ENCODE assay signal across 8 cellular contexts in the genomic region with DNA sequence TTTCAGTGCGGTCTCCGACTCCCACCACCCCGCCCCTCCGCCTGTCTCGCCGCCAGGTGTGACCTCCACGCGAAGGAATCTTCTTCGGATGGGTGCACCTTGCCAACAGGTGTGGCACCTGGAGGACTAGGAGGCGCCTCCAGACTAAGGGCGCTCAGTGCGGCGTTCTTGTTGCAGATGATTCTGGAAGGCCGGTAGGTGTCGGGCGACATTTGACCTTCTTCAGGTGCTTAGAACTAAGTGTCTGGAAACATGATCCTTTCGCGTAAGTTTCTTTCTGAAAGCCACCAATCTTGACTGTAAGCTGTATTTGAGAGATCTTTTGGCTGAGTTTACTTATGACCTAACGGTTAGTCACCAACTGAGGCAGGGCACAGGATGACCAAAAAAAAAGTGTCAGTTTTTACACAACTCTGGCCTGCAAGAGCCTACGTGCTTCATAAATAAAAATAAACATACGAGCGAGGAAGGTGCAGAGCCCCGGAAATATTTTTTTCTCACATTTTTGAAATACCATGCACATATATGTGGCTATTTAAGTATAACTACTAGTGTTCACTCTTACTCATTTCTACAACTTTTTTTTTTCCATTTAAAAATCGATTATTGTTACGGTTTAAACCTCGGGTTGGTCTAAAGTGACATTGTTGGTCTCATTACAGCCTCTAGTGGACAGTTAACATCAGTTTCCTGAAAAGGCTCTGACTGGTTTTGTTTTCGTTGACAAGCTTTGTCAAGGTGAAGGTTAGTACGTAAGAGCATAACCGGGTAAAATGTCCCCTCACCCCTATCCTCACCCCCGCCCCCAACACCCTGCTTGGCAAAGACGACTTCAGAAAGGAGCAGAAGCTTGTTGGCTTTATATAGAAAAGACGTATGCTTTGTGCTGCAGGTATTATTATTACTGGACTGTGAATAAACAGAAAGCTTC. TPM values are rescaled to one million over a fixed set of nuclear protein-coding genes. Genes with fewer than 3 reads are reported as not detected.
DNase-seq lines count a peak whose midpoint lies in the region; ATAC-seq, FAIRE-seq and TF ChIP-seq lines count a peak whose summit lies in the region.

No MANE protein-coding gene starts in this region.

- H3K4me1 Mint-ChIP-seq in T-helper 2 cell treated with Interferon-gamma antibody and Interleukin-4, amounts not matched to agents 5 μg/mL and 100 μg/mL, for 36 hours (ENCODE audit: low read depth), result peaks cover 52% of the 10 kb centered on the region

- H3K4me3 ChIP-seq in GM12878, result peak overlapping the region; percentile 74
- H3K4me3 ChIP-seq in iPS-11a (ENCODE audit: low read depth, low read length), result peak overlapping the region; percentile 67
- H3K4me3 ChIP-seq in skeletal muscle cell (ENCODE audit: low read depth, low read length), result peak overlapping the region; percentile 87

- SMC1A ChIA-PET in GM12878 (lab: Charles Lee; ENCODE audit: uncharacterized antibody, unreplicated experiment), result interaction anchor here (0.5 to 5.4 kb wide), 75 partner anchors 9 to 557 kb away, joined by 3 to 111 read pairs (median 5); no protein-coding TSS in a partner anchor

- peak overlapping the region; percentile 97 for H3K27ac Mint-ChIP-seq in T-helper 2 cell treated with Interferon-gamma antibody and Interleukin-4, amounts not matched to agents 5 μg/mL and 100 μg/mL, for 36 hours

- peak overlapping the region; percentile 80 for H3K9ac ChIP-seq in GM12878 (ENCODE audit: control insufficient read depth, insufficient read depth, low read length)

- no peaks in the 10 kb centered on the region for H3K27me3 Mint-ChIP-seq in T-helper 2 cell treated with Interferon-gamma antibody and Interleukin-4, amounts not matched to agents 5 μg/mL and 100 μg/mL, for 36 hours (ENCODE audit: low read depth)

- peak; percentile 88 for TF ChIP-seq RAD21 in GM12878 (IDR thresholded peaks at IDR 0.05; ENCODE audit: insufficient read depth, low read depth, low read length)

- RAD21 ChIA-PET in GM12878 (lab: Charles Lee; ENCODE audit: unreplicated experiment), result interaction anchor here (0.5 to 5.0 kb wide), 84 partner anchors 8 to 1251 kb away, joined by 3 to 110 read pairs (median 5); no protein-coding TSS in a partner anchor

- H3K4me1 ChIP-seq in GM12878 (ENCODE audit: control insufficient read depth, insufficient read depth, low read length), result peaks cover 8% of the 10 kb centered on the region; the same call in 1 of the 2 replicates

- FAIRE-seq in GM12878 (lab: Jason Lieb, UNC), result peak; percentile 91

- TF ChIP-seq CTCF in GM12878 (IDR thresholded peaks at IDR 0.05 in 2 of 3, conservative IDR thresholded peaks at IDR 0.05 in 1 of 3; ENCODE audit: control insufficient read depth in 2 of 3, extremely low read depth in 1 of 3, insufficient read depth in 1 of 3, low read depth in 3 of 3, low read length in 3 of 3), result peak; percentile 88 to 89 (median 89)

- WGBS in GM12878 (ENCODE audit: insufficient coverage, insufficient replicate concordance, low lambda C conversion rate, missing lambda C conversion rate), result 2% methylated on average over 32 of the region's 32 CpGs

- H4K20me1 ChIP-seq in GM12878 (ENCODE audit: control insufficient read depth, insufficient read depth), result no peaks in the 10 kb centered on the region

- no peaks in the 10 kb centered on the region for H3K9me3 ChIP-seq in GM12878 (replicated peaks; ENCODE audit: control insufficient read depth, insufficient read depth, low read length)

- peaks cover 19% of the 10 kb centered on the region for H3K79me2 ChIP-seq in GM12878 (ENCODE audit: control insufficient read depth, insufficient read depth, low read length)

- peaks cover 24% of the 10 kb centered on the region for H3K36me3 Mint-ChIP-seq in T-helper 2 cell treated with Interferon-gamma antibody and Interleukin-4, amounts not matched to agents 5 μg/mL and 100 μg/mL, for 36 hours (ENCODE audit: low read depth)

- no peaks in the 10 kb centered on the region for H3K27me3 ChIP-seq in GM12878 (replicated peaks in 1 of 2; ENCODE audit: control insufficient read depth in 2 of 2, insufficient read depth in 2 of 2, low read length in 1 of 2)

- H3K4me3 Mint-ChIP-seq in T-helper 2 cell treated with Interferon-gamma antibody and Interleukin-4, amounts not matched to agents 5 μg/mL and 100 μg/mL, for 36 hours, result peak overlapping the region; percentile 93

- H3K9me3 Mint-ChIP-seq in T-helper 2 cell treated with Interferon-gamma antibody and Interleukin-4, amounts not matched to agents 5 μg/mL and 100 μg/mL, for 36 hours, result no peaks in the 10 kb centered on the region

- TSS peak; percentile 67 for BruUV-seq in GM12878 (replicated peaks; lab: Mats Ljungman, UMichigan)

- peak overlapping the region; percentile 64 for H3K27ac ChIP-seq in GM12878 (ENCODE audit: control insufficient read depth, insufficient read depth)

- H3K36me3 ChIP-seq in GM12878 (ENCODE audit: control insufficient read depth in 2 of 2, insufficient read depth in 2 of 2, low read length in 1 of 2), result no peaks in the 10 kb centered on the region

- TF ChIP-seq POLR2A in GM12878 (IDR thresholded peaks at IDR 0.05; ENCODE audit: low read depth, low read length), result no peak

- POLR2A ChIA-PET in GM12878 (lab: Charles Lee), result interaction anchor here (0.6 to 1.9 kb wide), 15 partner anchors 15 to 443 kb away, joined by 3 to 5 read pairs (median 3); no protein-coding TSS in a partner anchor

- 0 out of 4 replicates have a peak, but pooled peaks of 1 of the 2 experiments have one; percentile 46 for TF ChIP-seq EP300 in GM12878 (IDR thresholded peaks at IDR 0.05; ENCODE audit: borderline replicate concordance in 1 of 2, control insufficient read depth in 1 of 2, low read depth in 2 of 2, low read length in 2 of 2)

- peak; percentile 40 for ATAC-seq in GM21717 (IDR thresholded peaks at IDR 0.05; ENCODE audit: unreplicated experiment)
- ATAC-seq in GM12878, result peak; percentile 39
- ATAC-seq in GM21825 (IDR thresholded peaks at IDR 0.05; ENCODE audit: unreplicated experiment), result no peak

- DNase-seq in G401 (ENCODE audit: low spot score) (peak; percentile 87), LoVo (ENCODE audit: low spot score) (peak; percentile 76), GM12878 (ENCODE audit: low read depth, low spot score) (no peak), skeletal muscle cell (ENCODE audit: low read depth) (peak; percentile 83)
- peak; percentile 51 for DNase-seq in T-helper 2 cell treated with Interferon-gamma antibody and Interleukin-4, amounts not matched to agents 5 μg/mL and 100 μg/mL, for 36 hours (ENCODE audit: low spot score)

- peak overlapping the region; percentile 98 for H3K4me2 ChIP-seq in GM12878 (ENCODE audit: control insufficient read depth, insufficient read depth)

- CTCF ChIA-PET in GM12878 (lab: Yijun Ruan, JAX), result interaction anchor here (0.5 to 9.1 kb wide), 99 partner anchors 8 to 557 kb away, joined by 3 to 174 read pairs (median 5); partner anchors contain the start of gene GMPR

- intact Hi-C loops in GM12878 (cut with micrococcal nuclease; ENCODE audit: unreplicated experiment), result loop anchor here (1.0 to 10.0 kb wide), 9 partner anchors 51 to 458 kb away; no protein-coding TSS in a partner anchor

- in situ Hi-C loops in G401 (cut with HindIII; ENCODE audit: low sequenced_read_pairs) (no loop called here), GM12878 (cut with MboI) (loop anchor here (5.0 to 10.0 kb wide), 2 partner anchors 251 to 348 kb away; no protein-coding TSS in a partner anchor)

- peak overlapping the region; percentile 61 for H2AFZ ChIP-seq in GM12878 (ENCODE audit: control insufficient read depth, low read depth, low read length)

TF ChIP-seq in GM12878, 131 proteins besides CTCF, POLR2A, EP300 and RAD21 (continues in another document):
- TF ChIP-seq RFX5 (IDR thresholded peaks at IDR 0.05; ENCODE audit: low read depth, low read length), result no peak
- TF ChIP-seq MXI1 (IDR thresholded peaks at IDR 0.05; ENCODE audit: low read depth, low read length), result peak; percentile 83; the same call in 1 of the 2 replicates
- TF ChIP-seq NKRF (conservative IDR thresholded peaks at IDR 0.05), result no peak; the same call in 1 of the 2 replicates
- TF ChIP-seq NR2C2 (IDR thresholded peaks at IDR 0.05; ENCODE audit: borderline replicate concordance, control insufficient read depth, insufficient read length, low read depth), result no peak
- TF ChIP-seq PAX8 (IDR thresholded peaks at IDR 0.05), result no peak
- TF ChIP-seq MEF2B (IDR thresholded peaks at IDR 0.05; ENCODE audit: partially characterized antibody, poor library complexity, severe bottlenecking), result no peak

RNA-seq across cellular contexts. Expression of gene ATXN1, which starts 1.6 kb away (rescaled TPM):
- under 0.01 TPM in 2 replicates for total RNA-seq in G401 (2014; rRNA removed; shearing (Covaris generic))
- total RNA-seq in GM12878 (2013; cell fraction: nucleolus; rRNA removed), result 540 and 542 TPM in 2 replicates
- total RNA-seq in GM12878 (2014; rRNA removed), result 36.5 and 38.5 TPM in 2 replicates
- 22.8 and 23.3 TPM in 2 replicates for total RNA-seq in GM12878 (2014; rRNA removed; fragmentation: Illumina TruSeq; extraction: Trizol)
- 46.3 and 51.2 TPM in 2 replicates for total RNA-seq in GM12878 (2021)
- 16.7 TPM for polyA plus RNA-seq in GM12878 (2011; ENCODE audit: low read depth)
- 50.7 and 55.4 TPM in 2 replicates for polyA plus RNA-seq in GM12878 (2011; rRNA removed)
- polyA plus RNA-seq in GM12878 (2011; cell fraction: cytosol; rRNA removed), result 40.5 and 61.2 TPM in 2 replicates
- 98.3 and 141 TPM in 2 replicates for polyA plus RNA-seq in GM12878 (2011; cell fraction: nucleus; rRNA removed)
- 14.8 and 21.3 TPM in 2 replicates for polyA plus RNA-seq in GM12878 (2012)
- polyA plus RNA-seq in GM12878 (2014; fragmentation: Illumina TruSeq; extraction: Trizol), result 15.6 and 20.6 TPM in 2 replicates
- 10 to 100 TPM; 12.2 to 13.7 TPM for polyA plus RNA-seq in GM12878 (2014; fragmentation: Nextera tagmentation; extraction: Ambion mirVana)
- 18.2 and 20.4 TPM in 2 replicates for polyA plus RNA-seq in GM12878 (2014; rRNA removed)
- 10 to 100 TPM; 17.9 to 23.7 TPM for polyA plus RNA-seq in GM12878 (2016; fragmentation: Nextera tagmentation; extraction: Ambion mirVana)
- 125 and 130 TPM in 2 replicates for polyA minus RNA-seq in GM12878 (2011; rRNA and poly(A)+ RNA removed)
- polyA minus RNA-seq in GM12878 (2011; cell fraction: cytosol; rRNA and poly(A)+ RNA removed), result 52.1 and 57.6 TPM in 2 replicates
- polyA minus RNA-seq in GM12878 (2011; cell fraction: nucleus; rRNA and poly(A)+ RNA removed), result 137 and 248 TPM in 2 replicates

Comparison
In these comparisons a context has a peak if more than half of its experiments do, and no peak if none do; other contexts are left out.
1. RNA of gene ATXN1, which starts 1.6 kb away (total RNA-seq): 22.8 to 542 TPM in GM12878; under 0.01 TPM in G401; every median in the first group is over 10 times any median in the second.
2. Peak in every context shown above with its lines, with median percentiles within 50 percentile points of each other: H3K4me3 ChIP-seq.